ENCODE assay signal across 28 cellular contexts in the genomic region with DNA sequence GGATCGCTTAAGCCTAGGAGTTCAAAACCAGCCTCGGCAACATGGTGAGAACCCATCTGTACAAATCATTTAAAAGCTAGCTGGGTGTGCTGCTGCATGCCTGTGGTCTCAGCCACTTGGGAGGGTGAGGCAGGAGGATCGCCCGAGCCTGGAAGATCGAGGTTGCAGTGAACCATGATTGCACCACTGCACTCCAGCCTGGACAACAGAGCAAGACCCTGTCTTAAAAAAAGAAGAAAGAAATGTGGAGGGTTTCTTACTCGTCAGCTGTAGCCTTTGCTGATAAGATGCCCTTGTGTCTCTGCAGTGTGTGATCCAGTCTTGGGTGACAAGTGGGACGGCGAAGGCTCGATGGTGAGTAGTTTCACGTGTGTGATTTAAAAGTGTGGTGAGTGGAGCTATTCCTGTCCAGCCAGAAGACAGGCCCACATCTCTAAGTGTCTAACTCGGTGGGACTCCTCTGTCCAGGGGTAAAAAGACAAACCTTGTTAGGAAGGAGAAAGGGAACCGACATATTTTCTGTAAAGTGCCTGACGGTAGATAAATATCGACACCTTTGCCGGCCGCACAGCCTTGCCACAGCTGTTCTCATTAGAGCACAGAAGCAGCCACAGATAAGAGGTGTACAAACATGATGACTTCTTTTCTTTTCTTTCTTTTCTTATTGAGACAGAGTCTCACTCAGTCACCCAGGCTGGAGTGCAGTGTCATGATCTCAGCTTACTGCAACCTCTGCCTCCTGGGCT.
"Had no signal": no experiment of that assay in that cellular context is flagged by ENCODE, and none has a peak within 500 bp of the region (broad histone marks: within the 10 kb centered on the region; RNA-seq: fewer than 3 reads in every experiment).

No MANE protein-coding gene starts in this region.

- H3K4me3 Mint-ChIP-seq: mesothelial cell of epicardium; naive B cell; natural killer cell treated with Interleukin-12 subunit alpha and Interleukin-12 subunit beta and Interleukin-15 and Interleukin-18, amount 100 ng/mL, for 72 hours; neural progenitor cell; stimulated activated memory B cell treated with anti-CD40 and anti-IgM and Interleukin-4, amounts not matched to agents 10 μg/mL and 1 μg/mL and 100 μg/mL, for 72 hours; stimulated activated naive CD8-positive, alpha-beta T cell treated with anti-CD3 and anti-CD28 coated beads, Interleukin-15, amount 100 ng/mL, for 72 hours had no signal

- H3K36me3 ChIP-seq: neural progenitor cell, uterus had no signal

- H3K27ac ChIP-seq: dorsolateral prefrontal cortex, epithelial cell of prostate, gastrocnemius medialis, hepatocyte, neural progenitor cell, parathyroid adenoma, suprapubic skin, transverse colon, upper lobe of right lung, uterus had no signal

- H3K9me3 Mint-ChIP-seq: mesothelial cell of epicardium; naive B cell; natural killer cell treated with Interleukin-12 subunit alpha and Interleukin-12 subunit beta and Interleukin-15 and Interleukin-18, amount 100 ng/mL, for 72 hours; neural progenitor cell; stimulated activated memory B cell treated with anti-CD40 and anti-IgM and Interleukin-4, amounts not matched to agents 10 μg/mL and 1 μg/mL and 100 μg/mL, for 72 hours; stimulated activated naive CD8-positive, alpha-beta T cell treated with anti-CD3 and anti-CD28 coated beads, Interleukin-15, amount 100 ng/mL, for 72 hours had no signal

- H3K27ac Mint-ChIP-seq: mesothelial cell of epicardium; natural killer cell treated with Interleukin-12 subunit alpha and Interleukin-12 subunit beta and Interleukin-15 and Interleukin-18, amount 100 ng/mL, for 72 hours; neural progenitor cell; progenitor cell of endocrine pancreas; stimulated activated memory B cell treated with anti-CD40 and anti-IgM and Interleukin-4, amounts not matched to agents 10 μg/mL and 1 μg/mL and 100 μg/mL, for 72 hours had no signal

- H3K4me3 ChIP-seq: dorsolateral prefrontal cortex, gastrocnemius medialis, hepatocyte, lung, mucosa of descending colon, neural progenitor cell, smooth muscle cell, suprapubic skin, transverse colon, upper lobe of right lung, uterus had no signal

- H3K36me3 Mint-ChIP-seq: natural killer cell treated with Interleukin-12 subunit alpha and Interleukin-12 subunit beta and Interleukin-15 and Interleukin-18, amount 100 ng/mL, for 72 hours had no signal

- H3K4me1 ChIP-seq: gastrocnemius medialis, neural progenitor cell, parathyroid adenoma, suprapubic skin, transverse colon, upper lobe of right lung, uterus had no signal

- H3K27me3 ChIP-seq: dorsolateral prefrontal cortex, gastrocnemius medialis, hepatocyte, neural progenitor cell, suprapubic skin, transverse colon, upper lobe of right lung, uterus had no signal

- H3K27me3 Mint-ChIP-seq: naive B cell; natural killer cell treated with Interleukin-12 subunit alpha and Interleukin-12 subunit beta and Interleukin-15 and Interleukin-18, amount 100 ng/mL, for 72 hours; progenitor cell of endocrine pancreas; stimulated activated memory B cell treated with anti-CD40 and anti-IgM and Interleukin-4, amounts not matched to agents 10 μg/mL and 1 μg/mL and 100 μg/mL, for 72 hours; stimulated activated naive CD8-positive, alpha-beta T cell treated with anti-CD3 and anti-CD28 coated beads, Interleukin-15, amount 100 ng/mL, for 72 hours had no signal

- H3K9me3 ChIP-seq: gastrocnemius medialis, mucosa of descending colon, suprapubic skin, transverse colon, upper lobe of right lung, uterus had no signal

- DNase-seq: dorsolateral prefrontal cortex; effector CD4-positive, alpha-beta T cell; foreskin fibroblast; gastrocnemius medialis; head of caudate nucleus; kidney; mesenchymal stem cell; mucosa of descending colon; naive B cell; stimulated activated CD4-positive, alpha-beta T cell treated with anti-CD3 and anti-CD28 coated beads, Interleukin-4, amount 100 ng/mL, for 4 hours; stimulated activated naive CD8-positive, alpha-beta T cell treated with anti-CD3 and anti-CD28 coated beads, Interleukin-15, amount 100 ng/mL, for 72 hours; transverse colon; upper lobe of right lung; uterus had no signal

- ATAC-seq: esophagus mucosa; gastrocnemius medialis; left lobe of liver; mucosa of descending colon; natural killer cell treated with Interleukin-12 subunit alpha and Interleukin-12 subunit beta and Interleukin-15 and Interleukin-18, amount 100 ng/mL, for 72 hours; sciatic nerve; stimulated activated memory B cell treated with anti-CD40 and anti-IgM and Interleukin-4, amounts not matched to agents 10 μg/mL and 1 μg/mL and 100 μg/mL, for 72 hours; stimulated activated naive CD8-positive, alpha-beta T cell treated with anti-CD3 and anti-CD28 coated beads, Interleukin-15, amount 100 ng/mL, for 72 hours; upper lobe of right lung had no signal
